Comparison of ENCODE assay signal across 16 cellular contexts in the genomic region with DNA sequence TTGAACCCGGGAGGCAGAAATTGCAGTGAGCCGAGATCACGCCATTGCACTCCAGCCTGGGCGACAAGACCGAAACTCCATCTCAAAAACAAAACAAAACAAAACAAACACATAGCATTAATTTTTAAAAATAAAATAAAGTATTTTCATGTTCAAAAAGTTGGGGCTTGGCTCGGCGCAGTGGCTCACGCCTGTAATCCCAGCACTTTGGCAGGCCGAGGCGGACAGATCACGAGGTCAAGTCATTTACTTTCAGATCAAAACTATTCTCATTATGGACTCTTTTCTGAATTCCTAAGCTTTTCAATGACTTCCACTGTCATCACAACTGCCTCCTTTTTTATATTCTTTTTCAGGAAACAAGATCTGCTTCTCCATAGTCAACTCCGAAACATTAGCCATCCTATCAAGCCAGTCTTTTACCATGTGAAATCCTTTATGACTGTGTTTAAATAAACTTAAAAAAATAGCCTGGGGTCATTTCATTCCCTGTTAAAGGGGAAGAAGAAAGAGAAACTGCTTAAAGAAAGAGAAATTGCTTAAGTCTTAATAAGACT. TPM values are rescaled to one million over a fixed set of nuclear protein-coding genes. Genes with fewer than 3 reads are reported as not detected.
"Had no signal": no experiment of that assay in that cellular context is flagged by ENCODE, and none has a peak within 500 bp of the region (broad histone marks: within the 10 kb centered on the region; RNA-seq: fewer than 3 reads in every experiment).

No MANE protein-coding gene starts in this region.

- ATAC-seq: activated CD4-positive, CD25-positive, alpha-beta regulatory T cell treated with anti-CD3 and anti-CD28 coated beads, Interleukin-2, amount 50 U/mL, for 24 hours had no signal

- H3K27ac Mint-ChIP-seq: mesothelial cell of epicardium had no signal

- DNase-seq: activated naive CD4-positive, alpha-beta T cell treated with anti-CD3 and anti-CD28 coated beads, Interleukin-2, amount 50 U/mL, for 16 hours; dorsolateral prefrontal cortex; glutamatergic neuron; kidney glomerular epithelial cell; stimulated activated CD4-positive, alpha-beta T cell treated with anti-CD3 and anti-CD28 coated beads, Interleukin-12 subunit alpha, Interleukin-12 subunit beta, amount 100 ng/mL, for 4 hours; stimulated activated CD4-positive, alpha-beta T cell treated with anti-CD3 and anti-CD28 coated beads, Interleukin-2, amount 100 ng/mL, for 24 hours; T1000 had no signal

- H3K9me3 Mint-ChIP-seq: mesothelial cell of epicardium had no signal

- H3K9me3 ChIP-seq: adrenal gland had no signal

- H3K27ac ChIP-seq: cardiac muscle cell, dorsolateral prefrontal cortex had no signal

- H3K27me3 ChIP-seq: adrenal gland, cardiac muscle cell, dorsolateral prefrontal cortex had no signal

- H3K4me3 Mint-ChIP-seq: mesothelial cell of epicardium had no signal

- H3K4me3 ChIP-seq: adrenal gland, cardiac muscle cell, dorsolateral prefrontal cortex had no signal

- H3K4me1 Mint-ChIP-seq: mesothelial cell of epicardium had no signal

RNA-seq across cellular contexts. Expression of gene CHRNA10, which starts 13.0 kb away (rescaled TPM):
- polyA plus RNA-seq: cardiac muscle cell had no signal

RNA-seq across cellular contexts. Expression of gene ART1, which starts 39.3 kb away (rescaled TPM):
- total RNA-seq: lower leg skin, mesothelial cell of epicardium, omental fat pad, ureter had no signal
- polyA plus RNA-seq: adrenal gland, cardiac muscle cell, esophagus, neural cell had no signal

RNA-seq across cellular contexts. Expression of gene ART5, which starts 42.4 kb away (rescaled TPM):
- total RNA-seq: ureter had no signal
- polyA plus RNA-seq: esophagus, neural cell had no signal
